ENCODE assay signal across 1 cellular context in the genomic region with DNA sequence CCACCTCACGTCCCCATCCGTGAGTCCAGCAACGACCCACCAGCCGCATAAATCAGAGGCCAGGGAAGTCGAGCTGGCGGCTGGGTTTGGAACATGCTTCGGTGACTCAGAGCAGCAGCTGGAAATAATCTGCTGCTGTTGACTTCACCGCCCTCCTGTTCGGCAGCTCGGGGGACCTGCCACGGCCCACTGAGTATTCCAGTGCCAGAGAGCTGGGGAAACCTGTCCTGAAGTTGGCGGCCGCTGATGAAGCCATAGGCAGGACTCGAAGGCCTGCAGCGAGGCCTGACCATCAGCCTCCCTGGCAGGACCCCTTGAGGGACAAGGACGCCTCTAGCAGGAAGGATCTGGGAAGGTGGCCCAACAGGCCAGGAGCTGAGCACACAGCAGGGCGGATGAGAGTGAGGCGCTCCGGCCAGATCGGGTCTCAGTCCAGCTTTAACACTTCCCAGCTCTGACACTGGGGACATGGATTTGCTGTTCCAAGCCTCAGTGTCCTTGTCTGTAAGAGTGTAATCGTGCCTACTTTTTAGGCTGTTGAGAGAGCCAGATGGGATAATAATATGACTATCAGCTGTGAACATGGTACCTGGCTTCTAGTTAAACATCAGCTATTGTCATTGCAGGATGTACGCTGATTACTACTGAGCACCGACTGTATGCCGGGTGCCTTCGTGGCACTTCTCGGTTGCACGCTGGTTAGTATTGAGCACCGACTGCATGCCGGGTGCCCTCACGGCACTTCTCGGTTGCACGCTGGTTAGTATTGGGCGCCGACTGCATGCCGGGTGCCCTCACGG.
TF ChIP-seq lines count a peak whose summit lies in the region.

No MANE protein-coding gene starts in this region.

TF ChIP-seq in HEK293, 187 proteins besides CTCF, POLR2A, EP300 and RAD21 (continued from another document):
- TF ChIP-seq, protein P1, sequence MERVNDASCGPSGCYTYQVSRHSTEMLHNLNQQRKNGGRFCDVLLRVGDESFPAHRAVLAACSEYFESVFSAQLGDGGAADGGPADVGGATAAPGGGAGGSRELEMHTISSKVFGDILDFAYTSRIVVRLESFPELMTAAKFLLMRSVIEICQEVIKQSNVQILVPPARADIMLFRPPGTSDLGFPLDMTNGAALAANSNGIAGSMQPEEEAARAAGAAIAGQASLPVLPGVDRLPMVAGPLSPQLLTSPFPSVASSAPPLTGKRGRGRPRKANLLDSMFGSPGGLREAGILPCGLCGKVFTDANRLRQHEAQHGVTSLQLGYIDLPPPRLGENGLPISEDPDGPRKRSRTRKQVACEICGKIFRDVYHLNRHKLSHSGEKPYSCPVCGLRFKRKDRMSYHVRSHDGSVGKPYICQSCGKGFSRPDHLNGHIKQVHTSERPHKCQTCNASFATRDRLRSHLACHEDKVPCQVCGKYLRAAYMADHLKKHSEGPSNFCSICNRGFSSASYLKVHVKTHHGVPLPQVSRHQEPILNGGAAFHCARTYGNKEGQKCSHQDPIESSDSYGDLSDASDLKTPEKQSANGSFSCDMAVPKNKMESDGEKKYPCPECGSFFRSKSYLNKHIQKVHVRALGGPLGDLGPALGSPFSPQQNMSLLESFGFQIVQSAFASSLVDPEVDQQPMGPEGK (tag by site-specific recombination; IDR thresholded peaks at IDR 0.05), result no peak
- TF ChIP-seq ZIC2 (tag by site-specific recombination; IDR thresholded peaks at IDR 0.05), result peak; percentile 13; the same call in 1 of the 2 replicates
